In genomic region chr15:48993411-48993810, GRCh38 we compare ENCODE assay signal across 27 cellular contexts.
"Had no signal": no experiment of that assay in that cellular context is flagged by ENCODE, and none has a peak within 500 bp of the region (broad histone marks: within the 10 kb centered on the region; RNA-seq: fewer than 3 reads in every experiment).

No MANE protein-coding gene starts in this region.

- DNase-seq: activated CD4-positive, alpha-beta T cell treated with anti-CD3 and anti-CD28 coated beads for 4 hours; activated CD4-positive, CD25-positive, alpha-beta regulatory T cell; activated CD8-positive, alpha-beta memory T cell treated with anti-CD3 and anti-CD28 coated beads, Interleukin-2, amount 50 U/mL, for 4 hours; activated CD8-positive, alpha-beta T cell treated with anti-CD3 and anti-CD28 coated beads for 36 hours; activated naive CD8-positive, alpha-beta T cell treated with anti-CD3 and anti-CD28 coated beads, Interleukin-2, amount 50 U/mL, for 24 hours; activated T-cell treated with anti-CD3 and anti-CD28 coated beads, Interleukin-2, amount 50 U/mL, for 72 hours; amygdala; MG63; MV-4-11; NCI-H1092 treated with DMSO at 0.1 percent for 48 hours; NCI-H1417 treated with DMSO at 0.1 percent for 48 hours; NCI-H1694 treated with DMSO at 0.1 percent for 48 hours; NCI-H2029 treated with DMSO at 0.1 percent for 48 hours; NCI-H345; NCI-H510A; NCI-H526 treated with DMSO at 0.1 percent for 48 hours; NCI-H82; OCI-M1; RPMI8226; T-helper 17 cell; T-helper 9 cell had no signal

- H3K27me3 Mint-ChIP-seq: activated CD8-positive, alpha-beta T cell treated with anti-CD3 and anti-CD28 coated beads for 36 hours; activated naive CD8-positive, alpha-beta T cell treated with anti-CD3 and anti-CD28 coated beads, Interleukin-2, amount 50 U/mL, for 24 hours; brain; central memory CD8-positive, alpha-beta T cell; T-helper 17 cell had no signal

- H3K4me3 ChIP-seq: MG63 had no signal

- H3K9me3 ChIP-seq: MG63 had no signal

- H3K4me1 Mint-ChIP-seq: activated naive CD8-positive, alpha-beta T cell treated with anti-CD3 and anti-CD28 coated beads, Interleukin-2, amount 50 U/mL, for 24 hours; brain; central memory CD8-positive, alpha-beta T cell had no signal

- ATAC-seq: activated CD8-positive, alpha-beta T cell treated with anti-CD3 and anti-CD28 coated beads for 36 hours; activated naive CD4-positive, alpha-beta T cell treated with anti-CD3 and anti-CD28 coated beads, Interleukin-2, amount 50 U/mL, for 72 hours; activated naive CD8-positive, alpha-beta T cell treated with anti-CD3 and anti-CD28 coated beads, Interleukin-2, amount 50 U/mL, for 24 hours; activated T-cell treated with anti-CD3 and anti-CD28 coated beads, Interleukin-2, amount 50 U/mL, for 72 hours; Panc1; Right ventricle myocardium inferior; T-helper 17 cell had no signal

- H3K27me3 ChIP-seq: MG63 had no signal

- H3K4me3 Mint-ChIP-seq: activated CD8-positive, alpha-beta T cell treated with anti-CD3 and anti-CD28 coated beads for 36 hours; activated naive CD8-positive, alpha-beta T cell treated with anti-CD3 and anti-CD28 coated beads, Interleukin-2, amount 50 U/mL, for 24 hours; activated T-cell treated with anti-CD3 and anti-CD28 coated beads, Interleukin-2, amount 50 U/mL, for 72 hours; brain; central memory CD8-positive, alpha-beta T cell; T-helper 17 cell had no signal

- H3K27ac Mint-ChIP-seq: activated CD8-positive, alpha-beta T cell treated with anti-CD3 and anti-CD28 coated beads for 36 hours; activated naive CD4-positive, alpha-beta T cell treated with anti-CD3 and anti-CD28 coated beads, Interleukin-2, amount 50 U/mL, for 72 hours; activated T-helper 2 cell treated with anti-CD3 and anti-CD28 coated beads, Interferon-gamma antibody, Interleukin-2, Interleukin-4, amounts not matched to agents 10 μg/mL and 5 μg/mL and 100 μg/mL, durations not matched to agents 14 hours and 24 hours and 36 hours; brain had no signal

- H3K9me3 Mint-ChIP-seq: activated CD8-positive, alpha-beta T cell treated with anti-CD3 and anti-CD28 coated beads for 36 hours; activated naive CD4-positive, alpha-beta T cell treated with anti-CD3 and anti-CD28 coated beads, Interleukin-2, amount 50 U/mL, for 72 hours; activated naive CD8-positive, alpha-beta T cell treated with anti-CD3 and anti-CD28 coated beads, Interleukin-2, amount 50 U/mL, for 24 hours; activated T-cell treated with anti-CD3 and anti-CD28 coated beads, Interleukin-2, amount 50 U/mL, for 72 hours; activated T-helper 2 cell treated with anti-CD3 and anti-CD28 coated beads, Interferon-gamma antibody, Interleukin-2, Interleukin-4, amounts not matched to agents 10 μg/mL and 5 μg/mL and 100 μg/mL, durations not matched to agents 14 hours and 24 hours and 36 hours; brain; central memory CD8-positive, alpha-beta T cell had no signal
